ENCODE assay signal across 9 cellular contexts in the genomic region with DNA sequence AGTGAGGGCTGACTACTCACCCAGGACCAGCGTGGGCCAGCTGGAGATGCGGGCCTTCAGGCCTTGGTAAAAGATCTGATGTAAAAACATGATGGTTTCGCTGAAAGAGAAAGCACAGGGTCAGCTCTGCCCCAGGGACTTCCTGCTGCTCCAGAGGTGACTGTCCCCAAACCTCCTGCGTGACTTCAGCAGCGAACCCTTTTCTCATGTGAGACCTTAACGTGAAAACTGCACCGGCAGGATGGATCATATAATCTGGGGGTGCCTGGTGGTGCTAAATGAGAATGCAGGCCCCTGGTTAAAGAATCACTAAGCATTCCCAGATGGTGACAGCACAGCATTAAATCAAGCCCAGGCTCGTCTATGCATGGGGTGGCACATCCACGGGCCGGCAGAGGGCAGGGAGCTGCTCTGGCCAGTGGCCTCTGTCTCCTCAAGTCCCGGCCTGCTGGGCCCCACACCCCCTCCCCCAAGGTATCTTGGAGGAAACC. TPM values are rescaled to one million over a fixed set of nuclear protein-coding genes. Genes with fewer than 3 reads are reported as not detected.
DNase-seq lines count a peak whose midpoint lies in the region; ATAC-seq, FAIRE-seq and TF ChIP-seq lines count a peak whose summit lies in the region.
"Had no signal": no experiment of that assay in that cellular context is flagged by ENCODE, and none has a peak within 500 bp of the region (broad histone marks: within the 10 kb centered on the region; RNA-seq: fewer than 3 reads in every experiment).

No MANE protein-coding gene starts in this region.

- FAIRE-seq in keratinocyte (lab: Jason Lieb, UNC): no peak

- H3K9me3 ChIP-seq in OCI-LY3 (ENCODE audit: insufficient read depth, low read length): no peaks in the 10 kb centered on the region
- H3K9me3 ChIP-seq in keratinocyte (ENCODE audit: control insufficient read depth, low read depth, low read length): no peaks in the 10 kb centered on the region

- peak; percentile 31 for DNase-seq in AG08396 (ENCODE audit: low spot score)
- DNase-seq in keratinocyte (ENCODE audit: low read depth, low spot score): peak; percentile 40
- no peak for DNase-seq in activated CD4-positive, alpha-beta T cell treated with anti-CD3 and anti-CD28 coated beads for 1 hour
- DNase-seq in NCI-H748 (lab: John Stamatoyannopoulos, UW; ENCODE audit: unreplicated experiment): no peak
- DNase-seq in NCI-H2107 treated with DMSO at 0.1 percent for 48 hours (lab: John Stamatoyannopoulos, UW; ENCODE audit: unreplicated experiment): no peak
- DNase-seq in retina: no peak
- DNase-seq: PC-9 had no signal

- no peaks in the 10 kb centered on the region for H3K9me1 ChIP-seq in keratinocyte (ENCODE audit: control insufficient read depth, extremely low read depth, insufficient read depth, low read length)

- peak; percentile 53 for ATAC-seq in GM19455 (IDR thresholded peaks at IDR 0.05; ENCODE audit: unreplicated experiment)

- H2AFZ ChIP-seq in OCI-LY3 (ENCODE audit: low read depth, low read length): no peak overlapping the region; the same call in 1 of the 2 replicates
- H2AFZ ChIP-seq in keratinocyte (ENCODE audit: control insufficient read depth, low read length): no peak overlapping the region
- H2AFZ ChIP-seq: PC-9 had no signal

- H3K4me3 ChIP-seq in OCI-LY3 (ENCODE audit: low read length) (no peak overlapping the region), keratinocyte (ENCODE audit: control insufficient read depth in 2 of 3, extremely low read depth in 1 of 3, insufficient read depth in 2 of 3, low read depth in 1 of 3, low read length in 3 of 3) (no peak overlapping the region)
- H3K4me3 ChIP-seq: PC-9 had no signal

- TF ChIP-seq CTCF in OCI-LY3 (IDR thresholded peaks at IDR 0.05; ENCODE audit: low read depth, low read length) (no peak), keratinocyte (optimal IDR thresholded peaks at IDR 0.05 in 1 of 3, IDR thresholded peaks at IDR 0.05 in 1 of 3, conservative IDR thresholded peaks at IDR 0.05 in 1 of 3; ENCODE audit: extremely low read depth in 1 of 3, insufficient read depth in 2 of 3, low read length in 3 of 3) (peak in 2 of 3 experiments; percentile 38 to 43)

- peaks cover 23% of the 10 kb centered on the region for H3K4me1 ChIP-seq in OCI-LY3 (ENCODE audit: low read length)
- H3K4me1 ChIP-seq in keratinocyte (ENCODE audit: control insufficient read depth, extremely low read depth, insufficient read depth, low read length): peaks cover 3% of the 10 kb centered on the region

- H3K36me3 ChIP-seq in OCI-LY3 (replicated peaks; ENCODE audit: low read depth, low read length) (no peaks in the 10 kb centered on the region), keratinocyte (ENCODE audit: control insufficient read depth in 2 of 2, extremely low read depth in 1 of 2, insufficient read depth in 2 of 2, low read length in 2 of 2) (no peaks in the 10 kb centered on the region)

- H3K4me2 ChIP-seq in OCI-LY3 (ENCODE audit: low read length): peak overlapping the region; percentile 28
- H3K4me2 ChIP-seq in keratinocyte (ENCODE audit: control insufficient read depth, extremely low read depth, insufficient read depth, low read depth, low read length): peak overlapping the region; percentile 10
- H3K4me2 ChIP-seq: PC-9 had no signal

- H4K20me1 ChIP-seq in OCI-LY3 (ENCODE audit: insufficient read depth, low read length) (no peaks in the 10 kb centered on the region), keratinocyte (ENCODE audit: control insufficient read depth, extremely low read depth, insufficient read depth, low read length) (no peaks in the 10 kb centered on the region)

- dilution Hi-C loops in keratinocyte (cut with MboI; ENCODE audit: extremely low pct_ligation_motif_present, low sequenced_read_pairs): loop anchor here (25.0 kb wide), 1 partner anchor 152 kb away; no protein-coding TSS in a partner anchor

- H3K27me3 ChIP-seq in OCI-LY3 (ENCODE audit: low read depth, low read length) (no peaks in the 10 kb centered on the region), keratinocyte (ENCODE audit: control insufficient read depth, extremely low read depth, insufficient read depth, low read length) (peaks cover 12% of the 10 kb centered on the region)

- H3K79me2 ChIP-seq in OCI-LY3 (ENCODE audit: low read length) (no peaks in the 10 kb centered on the region), keratinocyte (ENCODE audit: control insufficient read depth, insufficient read depth, low read length) (no peaks in the 10 kb centered on the region)

- peak overlapping the region; percentile 51 for H3K27ac ChIP-seq in OCI-LY3 (ENCODE audit: low read length)
- H3K27ac ChIP-seq in keratinocyte (ENCODE audit: control insufficient read depth, insufficient read depth, low read length): no peak overlapping the region
- H3K27ac ChIP-seq: PC-9 had no signal

- H3K9ac ChIP-seq in OCI-LY3 (ENCODE audit: low read length): no peak overlapping the region
- H3K9ac ChIP-seq in keratinocyte (ENCODE audit: control insufficient read depth, extremely low read depth, insufficient read depth, low read length): no peak overlapping the region

RNA-seq across cellular contexts. Expression of a gene that starts 55.4 kb away (rescaled TPM):
- 0.03 to 0.23 TPM (median 0.08 TPM) in 3 replicates for polyA plus RNA-seq in keratinocyte
- polyA plus RNA-seq in keratinocyte (2011; ENCODE audit: low read depth): not detected
- 0.14 and 0.28 TPM in 2 replicates for polyA plus RNA-seq in keratinocyte (2011; cell fraction: cytosol; rRNA removed)
- 0.05 and 0.16 TPM in 2 replicates for polyA plus RNA-seq in keratinocyte (2011; cell fraction: nucleus; rRNA removed)
- 0.03 and 0.10 TPM in 2 replicates for polyA plus RNA-seq in keratinocyte (2012; ENCODE audit: low replicate concordance)
- 0.23 TPM in 1 of 3 replicates, not detected in the others for polyA minus RNA-seq in keratinocyte
- not detected for polyA minus RNA-seq in keratinocyte (2011; cell fraction: cytosol; rRNA and poly(A)+ RNA removed)
- not detected in 2 replicates for polyA minus RNA-seq in keratinocyte (2011; cell fraction: nucleus; rRNA and poly(A)+ RNA removed)

Comparison
In these comparisons a context has a peak if more than half of its experiments do, and no peak if none do; other contexts are left out.
1. DNase-seq: peak in AG08396 (single experiment) and keratinocyte (single experiment); none in activated CD4-positive, alpha-beta T cell treated with anti-CD3 and anti-CD28 coated beads for 1 hour (single experiment), NCI-H748 (single experiment), NCI-H2107 treated with DMSO at 0.1 percent for 48 hours (single experiment) and retina (single experiment).